26 cellular contexts compared by ENCODE assay signal in the genomic region with DNA sequence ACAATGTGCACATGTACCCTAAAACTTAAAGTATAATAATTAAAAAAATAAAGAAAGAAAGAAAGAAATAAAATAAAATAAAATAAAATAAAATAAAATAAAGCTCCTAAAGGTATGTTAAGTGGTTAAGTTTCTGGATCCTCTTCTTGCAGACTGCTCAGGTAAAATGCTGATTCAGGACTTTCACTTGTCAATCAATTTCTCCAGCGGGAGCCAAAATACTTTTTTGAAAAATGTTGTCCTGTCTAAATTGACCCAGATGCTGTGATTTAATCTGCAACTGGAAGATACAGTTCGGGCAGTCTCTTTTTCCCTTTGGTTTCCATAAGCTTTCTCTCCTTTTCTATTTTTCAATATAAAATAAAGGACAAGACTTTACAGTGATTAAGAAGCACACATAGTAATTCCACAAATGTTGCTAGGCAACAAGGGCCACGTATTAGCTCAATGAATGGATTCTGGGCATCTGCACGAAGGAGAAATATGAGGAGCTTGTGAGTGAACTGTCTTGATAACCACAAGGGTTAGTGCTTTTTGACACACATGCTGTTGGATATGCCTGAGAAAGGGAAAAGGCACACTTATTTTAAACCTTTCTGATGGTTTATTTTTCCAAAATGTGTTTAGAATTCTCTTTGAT. TPM values are rescaled to one million over a fixed set of nuclear protein-coding genes. Genes with fewer than 3 reads are reported as not detected.
DNase-seq lines count a peak whose midpoint lies in the region; ATAC-seq, FAIRE-seq and TF ChIP-seq lines count a peak whose summit lies in the region.
"Had no signal": no experiment of that assay in that cellular context is flagged by ENCODE, and none has a peak within 500 bp of the region (broad histone marks: within the 10 kb centered on the region; RNA-seq: fewer than 3 reads in every experiment).

No MANE protein-coding gene starts in this region.

- no peak overlapping the region for H4K8ac ChIP-seq in H1 (ENCODE audit: extremely low read depth, insufficient read depth, low read length)

- H3K4me2 ChIP-seq in HepG2 (ENCODE audit: low read depth, low read length) (no peak overlapping the region), PC-3 (ENCODE audit: low read length) (no peak overlapping the region), H1 (ENCODE audit: insufficient read depth in 1 of 2, low read depth in 2 of 2, low read length in 2 of 2) (no peak overlapping the region)

- H3F3A ChIP-seq in PC-3 (ENCODE audit: low read length, unreplicated experiment): no peaks in the 10 kb centered on the region

- TF ChIP-seq EP300 in HepG2 (IDR thresholded peaks at IDR 0.05; ENCODE audit: low read depth in 2 of 2, low read length in 2 of 2): no peak
- no peak for TF ChIP-seq EP300 in HepG2 (CRISPR knock-in tag; IDR thresholded peaks at IDR 0.05; ENCODE audit: borderline replicate concordance)
- no peak for TF ChIP-seq EP300 in H1 (IDR thresholded peaks at IDR 0.05; ENCODE audit: borderline replicate concordance in 1 of 2, low read depth in 2 of 2, low read length in 2 of 2)

- WGBS in HepG2 (ENCODE audit: low lambda C conversion rate): under 1% methylated on average over 4 of the region's 4 CpGs
- 51% methylated on average over 4 of the region's 4 CpGs for WGBS in right lobe of liver (ENCODE audit: insufficient coverage, low coverage, low lambda C conversion rate, missing lambda C conversion rate)
- WGBS in H1 (ENCODE audit: extremely low coverage in 1 of 2, insufficient coverage in 1 of 2, insufficient read length in 1 of 2, insufficient replicate concordance in 2 of 2, low coverage in 1 of 2, low lambda C conversion rate in 2 of 2, missing lambda C conversion rate in 1 of 2), 2 experiments: 94% methylated on average over 4 of the region's 4 CpGs; no CpG with 5 or more reads in 1 of the 2 experiments

- no peak overlapping the region for H2AK5ac ChIP-seq in H1 (ENCODE audit: low read depth, low read length)

- POLR2A ChIA-PET in HepG2 (lab: Yijun Ruan, JAX) (no interaction called here), PC-3 (lab: Charles Lee; ENCODE audit: unreplicated experiment) (no interaction called here), H1 (lab: Charles Lee; ENCODE audit: partially characterized antibody) (no interaction called here)

- H4K20me1 ChIP-seq in HepG2 (ENCODE audit: insufficient read depth, low read length) (no peaks in the 10 kb centered on the region), PC-3 (ENCODE audit: low read length) (no peaks in the 10 kb centered on the region), H1 (replicated peaks in 1 of 2; ENCODE audit: control insufficient read depth in 1 of 2, insufficient read depth in 2 of 2, low read length in 2 of 2) (no peaks in the 10 kb centered on the region)

- H2BK20ac ChIP-seq in H1 (ENCODE audit: low read length): no peak overlapping the region

- intact Hi-C loops in HepG2 (cut with micrococcal nuclease; ENCODE audit: unreplicated experiment): no loop called here
- intact Hi-C loops in right lobe of liver (cut with DNase I): no loop called here
- intact Hi-C loops in PC-3 (cut with micrococcal nuclease): no loop called here

- no peak overlapping the region for H2AFZ ChIP-seq in HepG2 (ENCODE audit: low read length)
- no peak overlapping the region for H2AFZ ChIP-seq in PC-3 (ENCODE audit: low read length)
- H2AFZ ChIP-seq in H1 (ENCODE audit: low read length): no peak overlapping the region

- no peak overlapping the region for H3K9ac ChIP-seq in HepG2 (ENCODE audit: insufficient read depth, low read depth, low read length)
- H3K9ac ChIP-seq in PC-3 (ENCODE audit: low read length): no peak overlapping the region
- H3K9ac ChIP-seq in H1 (replicated peaks in 1 of 4; ENCODE audit: extremely low read depth in 1 of 4, low read depth in 3 of 4, low read length in 3 of 4): no peak overlapping the region

- in situ Hi-C loops in HepG2 (cut with HindIII; ENCODE audit: extremely low pct_ligation_motif_present, low pct_unique_long_range_greater_than_20kb) (no loop called here), KBM-7 (cut with MboI; ENCODE audit: low pct_unique_long_range_greater_than_20kb, low sequenced_read_pairs) (no loop called here)

- H3K27me3 ChIP-seq in HepG2 (ENCODE audit: control insufficient read depth in 1 of 2, insufficient read depth in 2 of 2, low read length in 2 of 2) (no peaks in the 10 kb centered on the region), right lobe of liver (no peaks in the 10 kb centered on the region), PC-3 (ENCODE audit: low read length) (peaks cover 12% of the 10 kb centered on the region), H1 (replicated peaks in 1 of 4; ENCODE audit: control insufficient read depth in 3 of 4, extremely low read depth in 1 of 4, insufficient read depth in 3 of 4, low read length in 3 of 4) (no peaks in the 10 kb centered on the region)
- H3K27me3 ChIP-seq: upper lobe of right lung had no signal

- H3K4ac ChIP-seq in H1 (replicated peaks; ENCODE audit: insufficient read length, low read depth, low read length): no peak overlapping the region

- no peaks in the 10 kb centered on the region for H3K9me3 ChIP-seq in HepG2 (ENCODE audit: low read length)
- H3K9me3 ChIP-seq in right lobe of liver: no peaks in the 10 kb centered on the region
- no peaks in the 10 kb centered on the region for H3K9me3 ChIP-seq in PC-3 (ENCODE audit: low read length)
- H3K9me3 ChIP-seq in H1 (ENCODE audit: insufficient read depth in 2 of 2, low read depth in 1 of 2, low read length in 1 of 2): no peaks in the 10 kb centered on the region
- H3K9me3 ChIP-seq: heart left ventricle, upper lobe of right lung had no signal

- no peak overlapping the region for H3K23ac ChIP-seq in H1 (ENCODE audit: insufficient read length)

- 0 out of 2 replicates have a peak, but pooled peaks cover 6% of the 10 kb centered on the region for H3K9me2 ChIP-seq in PC-3 (replicated peaks; ENCODE audit: low read length)

- no peak overlapping the region for H2BK15ac ChIP-seq in H1 (ENCODE audit: low read length)

- H3K4me1 ChIP-seq in HepG2 (ENCODE audit: insufficient read depth, low read length): no peaks in the 10 kb centered on the region
- H3K4me1 ChIP-seq in right lobe of liver: no peaks in the 10 kb centered on the region
- H3K4me1 ChIP-seq in PC-3 (ENCODE audit: insufficient read depth, low read length): no peaks in the 10 kb centered on the region
- no peaks in the 10 kb centered on the region for H3K4me1 ChIP-seq in H1 (replicated peaks in 1 of 4; ENCODE audit: control insufficient read depth in 3 of 4, insufficient read depth in 4 of 4, low read length in 3 of 4)
- H3K4me1 ChIP-seq: upper lobe of right lung had no signal

- no peak overlapping the region for H4K91ac ChIP-seq in H1 (replicated peaks; ENCODE audit: insufficient read length, low read length)

- FAIRE-seq in HepG2 (lab: Jason Lieb, UNC) (no peak), H1 (lab: Jason Lieb, UNC) (no peak)
- FAIRE-seq: islet of Langerhans had no signal

- H3K56ac ChIP-seq in H1 (replicated peaks; ENCODE audit: insufficient read length, low read depth, low read length): no peak overlapping the region

- H3K79me2 ChIP-seq in HepG2 (ENCODE audit: insufficient read depth, low read length): no peaks in the 10 kb centered on the region
- no peaks in the 10 kb centered on the region for H3K79me2 ChIP-seq in PC-3 (ENCODE audit: low read length)
- no peaks in the 10 kb centered on the region for H3K79me2 ChIP-seq in H1 (ENCODE audit: control insufficient read depth in 1 of 2, insufficient read depth in 2 of 2, low read length in 2 of 2)

- H2BK12ac ChIP-seq in H1 (ENCODE audit: low read depth, low read length): no peak overlapping the region

- no peak for DNase-seq in HepG2 (ENCODE audit: low spot score)
- DNase-seq in right lobe of liver: no peak
- DNase-seq in PC-3: peak; percentile 59
- no peak for DNase-seq in H1 (ENCODE audit: low read depth in 1 of 2, low spot score in 2 of 2)
- no peak for DNase-seq in KBM-7
- DNase-seq in HT-29 (ENCODE audit: low spot score): no peak
- DNase-seq: activated CD4-positive, alpha-beta memory T cell treated with anti-CD3 and anti-CD28 coated beads for 36 hours; activated naive CD4-positive, alpha-beta T cell treated with anti-CD3 and anti-CD28 coated beads, Interleukin-2, amount 10 ng/mL, durations not matched to agents 7 days and 5 days; activated T-cell treated with anti-CD3 and anti-CD28 coated beads, Interleukin-2, amount 50 U/mL, for 24 hours; CD4-positive, CD25-positive, alpha-beta regulatory T cell; DND-41; H9; heart left ventricle; Kasumi-1; right cardiac atrium; SHP77 treated with DMSO at 0.1 percent for 48 hours; stimulated activated naive CD8-positive, alpha-beta T cell treated with anti-CD3 and anti-CD28 coated beads, Interleukin-15, amount 100 ng/mL, for 72 hours; T-cell; upper lobe of right lung had no signal

- H3K36me3 ChIP-seq in HepG2 (replicated peaks in 1 of 2; ENCODE audit: control insufficient read depth in 1 of 2, insufficient read depth in 2 of 2, low read length in 2 of 2): no peaks in the 10 kb centered on the region
- H3K36me3 ChIP-seq in right lobe of liver: no peaks in the 10 kb centered on the region
- H3K36me3 ChIP-seq in PC-3 (ENCODE audit: low read depth, low read length): no peaks in the 10 kb centered on the region
- no peaks in the 10 kb centered on the region for H3K36me3 ChIP-seq in H1 (ENCODE audit: control insufficient read depth in 2 of 4, insufficient read depth in 4 of 4, low read length in 3 of 4)
- H3K36me3 ChIP-seq: heart left ventricle, upper lobe of right lung had no signal

- TF ChIP-seq CTCF in HepG2 (CRISPR knock-in tag; IDR thresholded peaks at IDR 0.05): no peak
- TF ChIP-seq CTCF in right lobe of liver (IDR thresholded peaks at IDR 0.05): no peak
- no peak for TF ChIP-seq CTCF in PC-3 (conservative IDR thresholded peaks at IDR 0.05; ENCODE audit: low read depth, low read length)
- TF ChIP-seq CTCF in H1 (IDR thresholded peaks at IDR 0.05; ENCODE audit: control extremely low read depth in 1 of 3, insufficient read depth in 1 of 3, low read depth in 1 of 3, low read length in 3 of 3): no peak

- BruUV-seq in HepG2 (replicated peaks; lab: Mats Ljungman, UMichigan): no TSS peak
- BruUV-seq in PC-3 (replicated peaks; lab: Mats Ljungman, UMichigan): no TSS peak

- no peaks in the 10 kb centered on the region for H3K79me1 ChIP-seq in H1 (ENCODE audit: low read depth, low read length)

- H3K4me3 ChIP-seq in HepG2 (replicated peaks in 1 of 3; ENCODE audit: insufficient read depth in 1 of 3, low read depth in 2 of 3, low read length in 3 of 3): no peak overlapping the region
- H3K4me3 ChIP-seq in right lobe of liver: no peak overlapping the region
- H3K4me3 ChIP-seq in PC-3 (ENCODE audit: low read length): no peak overlapping the region
- H3K4me3 ChIP-seq in H1 (ENCODE audit: extremely low read depth in 1 of 4, insufficient read depth in 2 of 4, low read depth in 3 of 4, low read length in 4 of 4): no peak overlapping the region
- H3K4me3 ChIP-seq: heart left ventricle, lung, upper lobe of right lung had no signal

- CTCF ChIA-PET in HepG2 (lab: Yijun Ruan, JAX; ENCODE audit: low intra/inter-chr PET ratio, low total read pairs) (no interaction called here), PC-3 (lab: Charles Lee) (interaction anchor here (1.0 kb wide), 1 partner anchor 115 kb away, joined by 4 read pairs; no protein-coding TSS in a partner anchor), H1 (lab: Charles Lee; ENCODE audit: partially characterized antibody) (interaction anchor here (1.0 kb wide), 1 partner anchor 45 kb away, joined by 3 read pairs; no protein-coding TSS in a partner anchor)

- H4K5ac ChIP-seq in H1 (ENCODE audit: insufficient read length, low read depth, low read length): no peak overlapping the region

- TF ChIP-seq RAD21 in HepG2 (CRISPR knock-in tag; IDR thresholded peaks at IDR 0.05) (no peak), H1 (IDR thresholded peaks at IDR 0.05 in 1 of 2, conservative IDR thresholded peaks at IDR 0.05 in 1 of 2; ENCODE audit: low read depth in 2 of 2, low read length in 2 of 2) (no peak)

- no peak overlapping the region for H3K18ac ChIP-seq in H1 (ENCODE audit: extremely low read depth, low read length)

- H3K14ac ChIP-seq in H1 (ENCODE audit: insufficient read length): no peak overlapping the region

- no peak overlapping the region for H2BK120ac ChIP-seq in H1 (replicated peaks; ENCODE audit: low read depth, low read length)

- H3K27ac ChIP-seq in HepG2 (ENCODE audit: extremely low read length, insufficient read depth, low read length) (no peak overlapping the region), right lobe of liver (no peak overlapping the region), PC-3 (ENCODE audit: low read length) (no peak overlapping the region), H1 (ENCODE audit: low read depth, low read length) (no peak overlapping the region)
- H3K27ac ChIP-seq: heart left ventricle, upper lobe of right lung, VCaP had no signal

- no peaks in the 10 kb centered on the region for H3K23me2 ChIP-seq in H1 (ENCODE audit: low read depth, low read length)

- TF ChIP-seq POLR2A in HepG2 (IDR thresholded peaks at IDR 0.05; ENCODE audit: insufficient read depth in 1 of 2, low read depth in 2 of 2, low read length in 2 of 2): no peak
- TF ChIP-seq POLR2A in right lobe of liver (IDR thresholded peaks at IDR 0.05): no peak
- TF ChIP-seq POLR2A in H1 (IDR thresholded peaks at IDR 0.05; ENCODE audit: control extremely low read depth in 1 of 2, low read depth in 2 of 2, low read length in 2 of 2): no peak

- ATAC-seq in HepG2: no peak
- ATAC-seq in right lobe of liver: no peak
- peak; percentile 48 for ATAC-seq in PC-3
- no peak for ATAC-seq in GM21360 (IDR thresholded peaks at IDR 0.05; ENCODE audit: unreplicated experiment)
- no peak for ATAC-seq in HG02973 (IDR thresholded peaks at IDR 0.05; ENCODE audit: unreplicated experiment)
- ATAC-seq: esophagus mucosa; heart left ventricle; right cardiac atrium; stimulated activated naive CD8-positive, alpha-beta T cell treated with anti-CD3 and anti-CD28 coated beads, Interleukin-15, amount 100 ng/mL, for 72 hours; T-cell; upper lobe of right lung had no signal

- H2BK5ac ChIP-seq in H1 (ENCODE audit: low read depth, low read length): no peak overlapping the region

RNA-seq across cellular contexts. Expression of a gene that starts 38.6 kb away (rescaled TPM):
- not detected in 2 replicates for total RNA-seq in HepG2 (2016; rRNA removed; fragmentation: Illumina TruSeq; extraction: Trizol)
- not detected in 2 replicates for total RNA-seq in HepG2 (2016; cell fraction: cytosol; rRNA removed; fragmentation: Illumina TruSeq; extraction: Trizol; ENCODE audit: low read depth)
- total RNA-seq in HepG2 (2016; cell fraction: insoluble cytoplasmic fraction; rRNA removed; fragmentation: Illumina TruSeq; extraction: Trizol): not detected in 2 replicates
- not detected in 2 replicates for total RNA-seq in HepG2 (2016; cell fraction: membrane; rRNA removed; fragmentation: Illumina TruSeq; extraction: Trizol)
- total RNA-seq in HepG2 (2016; cell fraction: nucleus; rRNA removed; fragmentation: Illumina TruSeq; extraction: Trizol): not detected in 2 replicates
- polyA plus RNA-seq in HepG2 (2011; rRNA removed): not detected in 2 replicates
- not detected in 2 replicates for polyA plus RNA-seq in HepG2 (2011; cell fraction: cytosol; rRNA removed)
- polyA plus RNA-seq in HepG2 (2011; cell fraction: nucleus; rRNA removed): not detected in 2 replicates
- polyA plus RNA-seq in HepG2 (2012): not detected in 2 replicates
- not detected in 2 replicates for polyA plus RNA-seq in HepG2 (2016; cell fraction: cytosol; fragmentation: Illumina TruSeq; extraction: Trizol; ENCODE audit: low read depth)
- polyA plus RNA-seq in HepG2 (2016; cell fraction: insoluble cytoplasmic fraction; fragmentation: Illumina TruSeq; extraction: Trizol; ENCODE audit: low read depth): not detected in 2 replicates
- polyA plus RNA-seq in HepG2 (2016; cell fraction: membrane; fragmentation: Illumina TruSeq; extraction: Trizol; ENCODE audit: low read depth): not detected in 2 replicates
- not detected in 2 replicates for polyA plus RNA-seq in HepG2 (2016; cell fraction: nucleus; fragmentation: Illumina TruSeq; extraction: Trizol; ENCODE audit: insufficient read depth, low read depth)
- polyA minus RNA-seq in HepG2 (2011; rRNA and poly(A)+ RNA removed; ENCODE audit: low replicate concordance): not detected in 2 replicates
- polyA minus RNA-seq in HepG2 (2011; cell fraction: cytosol; rRNA and poly(A)+ RNA removed): not detected in 2 replicates
- polyA minus RNA-seq in HepG2 (2011; cell fraction: nucleus; rRNA and poly(A)+ RNA removed): not detected in 2 replicates
- under 1 TPM in 3 of 6 experiments, not detected in 3; 0.12 to 0.23 (median 0.13) TPM for total RNA-seq in right lobe of liver
- total RNA-seq in PC-3 (2014; rRNA removed): not detected in 2 replicates
- not detected in 2 replicates for total RNA-seq in H1 (2021; fragmentation: NEBNext Ultra II Directional; extraction: Animal tissue kit (Norgen Biotek cat#: 25700))
- polyA plus RNA-seq in H1 (2011; rRNA removed): not detected in 2 replicates
- polyA plus RNA-seq in H1 (2011; cell fraction: cytosol; rRNA removed): 0.03 TPM
- 0.06 TPM for polyA plus RNA-seq in H1 (2011; cell fraction: nucleus; rRNA removed)
- polyA plus RNA-seq in H1 (2012, experiment 1 of 2): not detected in 4 replicates
- polyA plus RNA-seq in H1 (2012, experiment 2 of 2): not detected
- polyA plus RNA-seq in H1 (2013, experiment 1 of 2): 0.04 TPM
- 0.04 TPM for polyA plus RNA-seq in H1 (2013, experiment 2 of 2)
- polyA minus RNA-seq in H1 (2011; rRNA and poly(A)+ RNA removed): 0.16 TPM in 1 of 2 replicates, not detected in the other
- polyA minus RNA-seq in H1 (2011; cell fraction: cytosol; rRNA and poly(A)+ RNA removed): not detected
- polyA minus RNA-seq in H1 (2011; cell fraction: nucleus; rRNA and poly(A)+ RNA removed): not detected
- total RNA-seq in HT-29 (2014; rRNA removed; shearing (Covaris generic)): 0.15 TPM in 1 of 2 replicates, not detected in the other
- total RNA-seq: activated CD4-positive, alpha-beta memory T cell treated with anti-CD3 and anti-CD28 coated beads for 36 hours; CD4-positive, CD25-positive, alpha-beta regulatory T cell; H9; osteocyte; T-cell had no signal
- polyA plus RNA-seq: CD4-positive, CD25-positive, alpha-beta regulatory T cell; lung had no signal
